Comparison of ENCODE assay signal across 8 cellular contexts in genomic region chr5:173327948-173328895, GRCh38. TPM values are rescaled to one million over a fixed set of nuclear protein-coding genes. Genes with fewer than 3 reads are reported as not detected.
A peak's percentile ranks its signal among the peaks of the same experiment; 100 is the strongest.
DNase-seq lines count a peak whose midpoint lies in the region; ATAC-seq and TF ChIP-seq lines count a peak whose summit lies in the region.

STC2 (minus strand) TSS chr5:173328414; CDS start chr5:173328193, 221 bp downstream.

- H2BK5ac ChIP-seq in neuronal stem cell (ENCODE audit: low read length), result no peak within 1 kb of the TSS

- ATAC-seq in HG02852 (IDR thresholded peaks at IDR 0.05; ENCODE audit: unreplicated experiment) (peak; percentile 49), foreskin keratinocyte (peak; percentile 52)
- peak; percentile 57 for ATAC-seq in activated CD8-positive, alpha-beta memory T cell treated with anti-CD3 and anti-CD28 coated beads, Interleukin-2, amount 10 ng/mL, durations not matched to agents 7 days and 5 days

- H3K18ac ChIP-seq in neuronal stem cell (ENCODE audit: low read length), result peak within 1 kb of the TSS; percentile 95

- no CpG with 5 or more reads among the region's 74 CpGs for WGBS in neuronal stem cell (ENCODE audit: extremely low coverage in 2 of 2, insufficient read length in 2 of 2, insufficient replicate concordance in 1 of 2), 2 donors

- peak; percentile 73 for DNase-seq in activated CD4-positive, alpha-beta T cell treated with anti-CD3 and anti-CD28 coated beads, Interleukin-2, amount 10 ng/mL, durations not matched to agents 7 days and 5 days
- no peak for DNase-seq in activated CD4-positive, alpha-beta T cell treated with anti-CD3 and anti-CD28 coated beads for 1 hour
- peak; percentile 64 to 75 for DNase-seq in NCI-H187 (lab: John Stamatoyannopoulos, UW)
- peak; percentile 79 for DNase-seq in activated CD8-positive, alpha-beta memory T cell treated with anti-CD3 and anti-CD28 coated beads, Interleukin-2, amount 10 ng/mL, durations not matched to agents 7 days and 5 days
- DNase-seq in foreskin keratinocyte, result peak; percentile 64 to 80
- DNase-seq in neuronal stem cell (ENCODE audit: low spot score), result peak; percentile 85
- DNase-seq in CD1c-positive myeloid dendritic cell (ENCODE audit: extremely low spot score), result no peak

- no peaks in the 10 kb centered on the region for H3K79me1 ChIP-seq in neuronal stem cell (ENCODE audit: low read depth, low read length)

- H3K14ac ChIP-seq in neuronal stem cell (ENCODE audit: low read length), result peak within 1 kb of the TSS; percentile 51

- H3K4me2 ChIP-seq in neuronal stem cell (ENCODE audit: insufficient read depth, low read length, poor library complexity, severe bottlenecking), result peak within 1 kb of the TSS; percentile 97

- no peaks in the 10 kb centered on the region for H3K9me3 Mint-ChIP-seq in activated CD4-positive, alpha-beta T cell treated with anti-CD3 and anti-CD28 coated beads, Interleukin-2, amount 10 ng/mL, durations not matched to agents 7 days and 5 days
- H3K9me3 Mint-ChIP-seq in activated CD8-positive, alpha-beta memory T cell treated with anti-CD3 and anti-CD28 coated beads, Interleukin-2, amount 10 ng/mL, durations not matched to agents 7 days and 5 days (ENCODE audit: low read depth), result no peaks in the 10 kb centered on the region

- no peak within 1 kb of the TSS for H4K8ac ChIP-seq in neuronal stem cell (ENCODE audit: low read depth, low read length)

- H3K27me3 ChIP-seq in foreskin keratinocyte (no peaks in the 10 kb centered on the region), neuronal stem cell (ENCODE audit: control insufficient read depth in 3 of 3, insufficient read depth in 3 of 3, low read depth in 1 of 3, low read length in 3 of 3) (peaks cover 3 to 78% (median 30%) of the 10 kb centered on the region in 3 experiments)

- H3K27me3 Mint-ChIP-seq in activated CD4-positive, alpha-beta T cell treated with anti-CD3 and anti-CD28 coated beads, Interleukin-2, amount 10 ng/mL, durations not matched to agents 7 days and 5 days, result peaks cover 27% of the 10 kb centered on the region
- peaks cover 55% of the 10 kb centered on the region for H3K27me3 Mint-ChIP-seq in activated CD8-positive, alpha-beta memory T cell treated with anti-CD3 and anti-CD28 coated beads, Interleukin-2, amount 10 ng/mL, durations not matched to agents 7 days and 5 days

- peak within 1 kb of the TSS; percentile 5 for H2BK12ac ChIP-seq in neuronal stem cell (ENCODE audit: low read length)

- H2AK5ac ChIP-seq in neuronal stem cell (ENCODE audit: low read depth, low read length), result peak within 1 kb of the TSS; percentile 57

- H2BK15ac ChIP-seq in neuronal stem cell (ENCODE audit: low read length), result peak within 1 kb of the TSS; percentile 78

- peak within 1 kb of the TSS; percentile 62 for H3K23ac ChIP-seq in neuronal stem cell (ENCODE audit: low read depth, low read length, poor library complexity)

- no peaks in the 10 kb centered on the region for H3K9me3 ChIP-seq in neuronal stem cell (replicated peaks in 1 of 2; ENCODE audit: control insufficient read depth in 2 of 2, insufficient read depth in 1 of 2, low read depth in 1 of 2, low read length in 2 of 2)

- H4K91ac ChIP-seq in neuronal stem cell (ENCODE audit: low read depth, low read length, poor library complexity), result no peak within 1 kb of the TSS

- H2AFZ ChIP-seq in neuronal stem cell (ENCODE audit: low read length), result peak within 1 kb of the TSS; percentile 90

- H3K4me1 Mint-ChIP-seq in activated CD4-positive, alpha-beta T cell treated with anti-CD3 and anti-CD28 coated beads, Interleukin-2, amount 10 ng/mL, durations not matched to agents 7 days and 5 days, result peaks cover 67% of the 10 kb centered on the region
- H3K4me1 Mint-ChIP-seq in activated CD8-positive, alpha-beta memory T cell treated with anti-CD3 and anti-CD28 coated beads, Interleukin-2, amount 10 ng/mL, durations not matched to agents 7 days and 5 days, result peaks cover 57% of the 10 kb centered on the region

- peak within 1 kb of the TSS; percentile 63 for H2BK120ac ChIP-seq in neuronal stem cell (ENCODE audit: low read depth, low read length)

- peak within 1 kb of the TSS; percentile 92 for H3K27ac Mint-ChIP-seq in activated CD4-positive, alpha-beta T cell treated with anti-CD3 and anti-CD28 coated beads, Interleukin-2, amount 10 ng/mL, durations not matched to agents 7 days and 5 days
- H3K27ac Mint-ChIP-seq in activated CD8-positive, alpha-beta memory T cell treated with anti-CD3 and anti-CD28 coated beads, Interleukin-2, amount 10 ng/mL, durations not matched to agents 7 days and 5 days, result peak within 1 kb of the TSS; percentile 88

- CTCF ChIA-PET in activated CD4-positive, alpha-beta T cell treated with anti-CD3 and anti-CD28 coated beads, Interleukin-2, amount 10 ng/mL, durations not matched to agents 7 days and 5 days (lab: Charles Lee), result interaction anchor here (1.2 to 7.8 kb wide), 5 partner anchors 9 to 288 kb away, joined by 3 to 91 read pairs (median 4); partner anchors contain the start of gene BOD1
- CTCF ChIA-PET in activated CD8-positive, alpha-beta memory T cell treated with anti-CD3 and anti-CD28 coated beads, Interleukin-2, amount 10 ng/mL, durations not matched to agents 7 days and 5 days (lab: Charles Lee), result interaction anchor here (0.8 to 7.0 kb wide), 3 partner anchors 9 to 34 kb away, joined by 3 to 121 read pairs (median 6); no protein-coding TSS in a partner anchor

- H3K4me3 Mint-ChIP-seq in activated CD4-positive, alpha-beta T cell treated with anti-CD3 and anti-CD28 coated beads, Interleukin-2, amount 10 ng/mL, durations not matched to agents 7 days and 5 days, result peak within 1 kb of the TSS; percentile 81
- peak within 1 kb of the TSS; percentile 91 for H3K4me3 Mint-ChIP-seq in activated CD8-positive, alpha-beta memory T cell treated with anti-CD3 and anti-CD28 coated beads, Interleukin-2, amount 10 ng/mL, durations not matched to agents 7 days and 5 days

- H3K4me3 ChIP-seq in neuronal stem cell (ENCODE audit: low read length in 2 of 2), result peak within 1 kb of the TSS; percentile 52 to 89

- H3K36me3 ChIP-seq in neuronal stem cell (replicated peaks in 1 of 2; ENCODE audit: control insufficient read depth in 2 of 2, insufficient read depth in 2 of 2, low read length in 2 of 2), result peaks cover 1 to 9% of the 10 kb centered on the region in 2 donors

- peaks cover 26% of the 10 kb centered on the region for H3K36me3 Mint-ChIP-seq in activated CD4-positive, alpha-beta T cell treated with anti-CD3 and anti-CD28 coated beads, Interleukin-2, amount 10 ng/mL, durations not matched to agents 7 days and 5 days (ENCODE audit: low read depth)
- peaks cover 21% of the 10 kb centered on the region for H3K36me3 Mint-ChIP-seq in activated CD8-positive, alpha-beta memory T cell treated with anti-CD3 and anti-CD28 coated beads, Interleukin-2, amount 10 ng/mL, durations not matched to agents 7 days and 5 days

- H3K4me1 ChIP-seq in foreskin keratinocyte (no peaks in the 10 kb centered on the region), neuronal stem cell (ENCODE audit: control insufficient read depth in 2 of 2, insufficient read depth in 1 of 2, low read depth in 1 of 2, low read length in 2 of 2) (peaks cover 12 to 25% of the 10 kb centered on the region in 2 donors)

- H3K27ac ChIP-seq in foreskin keratinocyte (no peak within 1 kb of the TSS), neuronal stem cell (replicated peaks; ENCODE audit: low read length) (no peak within 1 kb of the TSS)

- H3K9ac ChIP-seq in neuronal stem cell (ENCODE audit: low read depth, low read length, poor library complexity), result peak within 1 kb of the TSS; percentile 87

- no peak within 1 kb of the TSS for H3K4ac ChIP-seq in neuronal stem cell (ENCODE audit: low read length)

- POLR2A ChIA-PET in activated CD4-positive, alpha-beta T cell treated with anti-CD3 and anti-CD28 coated beads, Interleukin-2, amount 10 ng/mL, durations not matched to agents 7 days and 5 days (lab: Charles Lee), result no interaction called here

- no peak for TF ChIP-seq CTCF in foreskin keratinocyte (conservative IDR thresholded peaks at IDR 0.05)

RNA-seq across cellular contexts. Expression of gene STC2, which starts in this region (rescaled TPM):
- total RNA-seq in activated CD4-positive, alpha-beta T cell treated with anti-CD3 and anti-CD28 coated beads, Interleukin-2, amount 10 ng/mL, durations not matched to agents 7 days and 5 days, result 10 to 100 TPM in 1 of 2 experiments, 1 to 10 TPM in 1; 8.9 to 11.7 TPM
- total RNA-seq in activated CD8-positive, alpha-beta memory T cell treated with anti-CD3 and anti-CD28 coated beads, Interleukin-2, amount 10 ng/mL, durations not matched to agents 7 days and 5 days, result 10 to 100 TPM in 1 of 2 experiments, 1 to 10 TPM in 1; 6.7 to 13.0 TPM
- total RNA-seq in foreskin keratinocyte, result 10.2 and 25.1 TPM in 2 replicates
- 8.6 and 17.8 TPM in 2 replicates for polyA plus RNA-seq in foreskin keratinocyte
- polyA plus RNA-seq in neuronal stem cell (2013, experiment 1 of 2), result 5.7 TPM
- 6.0 TPM for polyA plus RNA-seq in neuronal stem cell (2013, experiment 2 of 2)

Comparison
In these comparisons a context has a peak if more than half of its experiments do, and no peak if none do; other contexts are left out.
1. DNase-seq: peak in activated CD4-positive, alpha-beta T cell treated with anti-CD3 and anti-CD28 coated beads, Interleukin-2, amount 10 ng/mL, durations not matched to agents 7 days and 5 days (single experiment), NCI-H187 (2 of 2), activated CD8-positive, alpha-beta memory T cell treated with anti-CD3 and anti-CD28 coated beads, Interleukin-2, amount 10 ng/mL, durations not matched to agents 7 days and 5 days (single experiment), foreskin keratinocyte (2 of 2) and neuronal stem cell (single experiment); none in activated CD4-positive, alpha-beta T cell treated with anti-CD3 and anti-CD28 coated beads for 1 hour (single experiment) and CD1c-positive myeloid dendritic cell (single experiment).
2. Peak in every context shown above with its lines, with median percentiles within 50 percentile points of each other: ATAC-seq.